Comparison of ENCODE assay signal across 17 cellular contexts in the genomic region with DNA sequence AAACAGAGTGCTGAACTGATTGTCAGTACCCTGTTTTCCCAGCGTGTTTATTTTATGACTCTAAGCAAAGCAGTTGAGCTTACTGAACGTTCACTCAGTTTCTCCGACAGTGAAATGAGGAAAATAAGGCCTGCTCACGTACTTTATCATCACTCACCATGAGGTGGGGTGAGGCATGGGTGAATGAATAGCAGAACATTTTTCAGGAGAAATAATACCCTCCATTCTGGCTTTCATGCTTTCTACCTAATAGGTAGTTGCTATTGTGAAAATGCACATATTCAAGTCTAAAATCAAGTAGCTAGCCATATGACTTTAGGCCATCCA.
DNase-seq lines count a peak whose midpoint lies in the region; ATAC-seq, FAIRE-seq and TF ChIP-seq lines count a peak whose summit lies in the region.
"Had no signal": no experiment of that assay in that cellular context is flagged by ENCODE, and none has a peak within 500 bp of the region (broad histone marks: within the 10 kb centered on the region; RNA-seq: fewer than 3 reads in every experiment).

No MANE protein-coding gene starts in this region.

- no peaks in the 10 kb centered on the region for H4K20me1 ChIP-seq in hepatocyte (ENCODE audit: insufficient read depth, poor library complexity, severe bottlenecking)

- H2AFZ ChIP-seq in hepatocyte = no peak overlapping the region

- H3K27ac ChIP-seq in heart right ventricle (peak overlapping the region in 6 of 10 donors; percentile 10 to 78 (median 62)), right cardiac atrium (ENCODE audit: low read length) (no peak overlapping the region), hepatocyte (peak overlapping the region; percentile 78), vagina (peak overlapping the region; percentile 65)
- H3K27ac ChIP-seq: SJCRH30 had no signal

- H3K4me1 ChIP-seq in heart right ventricle (peaks cover 16 to 54% (median 43%) of the 10 kb centered on the region in 9 donors), right cardiac atrium (ENCODE audit: control insufficient read depth, insufficient read depth, low read length) (peaks cover 8% of the 10 kb centered on the region), hepatocyte (ENCODE audit: insufficient read depth) (peaks cover 48% of the 10 kb centered on the region), vagina (peaks cover 47% of the 10 kb centered on the region)
- H3K4me1 ChIP-seq: SJCRH30 had no signal

- DNase-seq in heart right ventricle (no peak), right cardiac atrium (no peak), hepatocyte (ENCODE audit: low spot score) (no peak), vagina (ENCODE audit: extremely low spot score in 2 of 2) (no peak), D721Med (ENCODE audit: insufficient read length, low spot score) (no peak), cerebellar nuclear complex (lab: John Stamatoyannopoulos, UW) (no peak)
- no peak for DNase-seq in stimulated activated effector memory CD8-positive, alpha-beta T cell treated with anti-CD3 and anti-CD28 coated beads, Interleukin-12 subunit alpha, Interleukin-12 subunit beta, amount 100 ng/mL, for 72 hours (ENCODE audit: low spot score in 2 of 2)
- DNase-seq: activated naive CD4-positive, alpha-beta T cell; DMS79 treated with DMSO at 0.1 percent for 48 hours; effector CD8-positive, alpha-beta T cell; NCI-H1092; occipital lobe had no signal

- no peak for TF ChIP-seq POLR2A in vagina (IDR thresholded peaks at IDR 0.05)

- H3K4me3 Mint-ChIP-seq in stimulated activated memory B cell treated with anti-CD40 and anti-IgM and Interleukin-4, amounts not matched to agents 10 μg/mL and 1 μg/mL and 100 μg/mL, for 72 hours = no peak overlapping the region
- H3K4me3 Mint-ChIP-seq in stimulated activated effector memory CD8-positive, alpha-beta T cell treated with anti-CD3 and anti-CD28 coated beads, Interleukin-12 subunit alpha, Interleukin-12 subunit beta, amount 100 ng/mL, for 72 hours = no peak overlapping the region
- H3K4me3 Mint-ChIP-seq: CD4-positive, CD25-positive, alpha-beta regulatory T cell; type B pancreatic cell had no signal

- H3K9me3 ChIP-seq in heart right ventricle = peaks cover 0 to 8% (median 0%) of the 10 kb centered on the region in 11 donors
- no peaks in the 10 kb centered on the region for H3K9me3 ChIP-seq in right cardiac atrium (ENCODE audit: control insufficient read depth, low read length)
- no peaks in the 10 kb centered on the region for H3K9me3 ChIP-seq in hepatocyte (ENCODE audit: low read depth)
- no peaks in the 10 kb centered on the region for H3K9me3 ChIP-seq in vagina
- H3K9me3 ChIP-seq: SJCRH30 had no signal

- no peaks in the 10 kb centered on the region for H3K9me2 ChIP-seq in hepatocyte (replicated peaks; ENCODE audit: insufficient read depth)

- no peaks in the 10 kb centered on the region for H3K27me3 Mint-ChIP-seq in stimulated activated memory B cell treated with anti-CD40 and anti-IgM and Interleukin-4, amounts not matched to agents 10 μg/mL and 1 μg/mL and 100 μg/mL, for 72 hours
- H3K27me3 Mint-ChIP-seq: CD4-positive, CD25-positive, alpha-beta regulatory T cell; type B pancreatic cell had no signal

- H3K4me3 ChIP-seq in heart right ventricle (no peak overlapping the region), right cardiac atrium (ENCODE audit: low read length) (no peak overlapping the region), hepatocyte (no peak overlapping the region), vagina (no peak overlapping the region)
- H3K4me3 ChIP-seq: SJCRH30 had no signal

- H3K27me3 ChIP-seq in heart right ventricle (no peaks in the 10 kb centered on the region), right cardiac atrium (ENCODE audit: control insufficient read depth, insufficient read depth) (no peaks in the 10 kb centered on the region), hepatocyte (no peaks in the 10 kb centered on the region), vagina (no peaks in the 10 kb centered on the region)
- H3K27me3 ChIP-seq: SJCRH30 had no signal

- peaks cover 6% of the 10 kb centered on the region for H3K4me1 Mint-ChIP-seq in stimulated activated memory B cell treated with anti-CD40 and anti-IgM and Interleukin-4, amounts not matched to agents 10 μg/mL and 1 μg/mL and 100 μg/mL, for 72 hours
- H3K4me1 Mint-ChIP-seq in stimulated activated effector memory CD8-positive, alpha-beta T cell treated with anti-CD3 and anti-CD28 coated beads, Interleukin-12 subunit alpha, Interleukin-12 subunit beta, amount 100 ng/mL, for 72 hours = peaks cover 12% of the 10 kb centered on the region

- H3K36me3 ChIP-seq in heart right ventricle (peaks cover 0 to 67% (median 14%) of the 10 kb centered on the region in 9 donors), hepatocyte (replicated peaks; ENCODE audit: insufficient read depth, low read depth) (no peaks in the 10 kb centered on the region), vagina (peaks cover 0 to 24% of the 10 kb centered on the region in 2 donors)

- peak overlapping the region; percentile 67 for H3K27ac Mint-ChIP-seq in stimulated activated memory B cell treated with anti-CD40 and anti-IgM and Interleukin-4, amounts not matched to agents 10 μg/mL and 1 μg/mL and 100 μg/mL, for 72 hours
- H3K27ac Mint-ChIP-seq in stimulated activated effector memory CD8-positive, alpha-beta T cell treated with anti-CD3 and anti-CD28 coated beads, Interleukin-12 subunit alpha, Interleukin-12 subunit beta, amount 100 ng/mL, for 72 hours = no peak overlapping the region
- H3K27ac Mint-ChIP-seq: CD4-positive, CD25-positive, alpha-beta regulatory T cell; type B pancreatic cell had no signal

- ATAC-seq in heart right ventricle = no peak
- no peak for ATAC-seq in right cardiac atrium
- ATAC-seq in stimulated activated memory B cell treated with anti-CD40 and anti-IgM and Interleukin-4, amounts not matched to agents 10 μg/mL and 1 μg/mL and 100 μg/mL, for 72 hours = no peak
- no peak for ATAC-seq in stimulated activated effector memory CD8-positive, alpha-beta T cell treated with anti-CD3 and anti-CD28 coated beads, Interleukin-12 subunit alpha, Interleukin-12 subunit beta, amount 100 ng/mL, for 72 hours

- no peak for FAIRE-seq in D721Med (lab: Jason Lieb, UNC)
- FAIRE-seq: H54 had no signal

- peaks cover 14% of the 10 kb centered on the region for H3K9me3 Mint-ChIP-seq in stimulated activated memory B cell treated with anti-CD40 and anti-IgM and Interleukin-4, amounts not matched to agents 10 μg/mL and 1 μg/mL and 100 μg/mL, for 72 hours
- H3K9me3 Mint-ChIP-seq in stimulated activated effector memory CD8-positive, alpha-beta T cell treated with anti-CD3 and anti-CD28 coated beads, Interleukin-12 subunit alpha, Interleukin-12 subunit beta, amount 100 ng/mL, for 72 hours = peaks cover 8% of the 10 kb centered on the region

- H3K4me2 ChIP-seq in hepatocyte = no peak overlapping the region

- WGBS in heart right ventricle, 2 donors = 64 to 80% methylated on average over 4 of the region's 4 CpGs
- WGBS in right cardiac atrium = 78% methylated on average over 4 of the region's 4 CpGs
- 42% methylated on average over 4 of the region's 4 CpGs for WGBS in hepatocyte (ENCODE audit: low lambda C conversion rate, missing lambda C conversion rate)

- intact Hi-C loops in heart right ventricle (cut with DNase I) (loop anchor here (1.0 to 10.0 kb wide), 6 partner anchors 54 to 217 kb away; a partner anchor contains a TSS), right cardiac atrium (cut with DNase I) (loop anchor here in 1 of 4 donors (5.0 kb wide), 1 partner anchor 209 kb away; a partner anchor contains a TSS), vagina (cut with DNase I) (loop anchor here (5.0 kb wide), 1 partner anchor 209 kb away; a partner anchor contains a TSS)

- TF ChIP-seq CTCF in heart right ventricle (IDR thresholded peaks at IDR 0.05) (peak in 1 of 9 donors; percentile 2), hepatocyte (IDR thresholded peaks at IDR 0.05; ENCODE audit: poor library complexity) (no peak), vagina (IDR thresholded peaks at IDR 0.05) (no peak), D721Med (IDR thresholded peaks at IDR 0.05; ENCODE audit: insufficient read depth, missing control alignments) (no peak)

- H3K79me2 ChIP-seq in hepatocyte = no peaks in the 10 kb centered on the region

- H3K36me3 Mint-ChIP-seq in stimulated activated memory B cell treated with anti-CD40 and anti-IgM and Interleukin-4, amounts not matched to agents 10 μg/mL and 1 μg/mL and 100 μg/mL, for 72 hours = peaks cover 75% of the 10 kb centered on the region
- peaks cover 38% of the 10 kb centered on the region for H3K36me3 Mint-ChIP-seq in stimulated activated effector memory CD8-positive, alpha-beta T cell treated with anti-CD3 and anti-CD28 coated beads, Interleukin-12 subunit alpha, Interleukin-12 subunit beta, amount 100 ng/mL, for 72 hours
